ENCODE assay signal across 39 cellular contexts in genomic region chr10:15228426-15228825, GRCh38.
"Had no signal": no experiment of that assay in that cellular context is flagged by ENCODE, and none has a peak within 500 bp of the region (broad histone marks: within the 10 kb centered on the region; RNA-seq: fewer than 3 reads in every experiment).

No MANE protein-coding gene starts in this region.

- H3K4me3 Mint-ChIP-seq: activated B cell treated with CpG ODN at 0.5 μM for 24 hours; activated CD4-positive, alpha-beta memory T cell treated with anti-CD3 and anti-CD28 coated beads for 36 hours; activated CD4-positive, alpha-beta T cell treated with anti-CD3 and anti-CD28 coated beads, Interleukin-2, amount 10 ng/mL, durations not matched to agents 24 days and 14 days; activated CD8-positive, alpha-beta memory T cell treated with anti-CD3 and anti-CD28 coated beads, Interleukin-2, amount 10 ng/mL, durations not matched to agents 7 days and 5 days; activated CD8-positive, alpha-beta T cell treated with anti-CD3 and anti-CD28 coated beads for 36 hours; activated naive CD4-positive, alpha-beta T cell treated with anti-CD3 and anti-CD28 coated beads for 36 hours; activated naive CD8-positive, alpha-beta T cell treated with anti-CD3 and anti-CD28 coated beads for 36 hours; activated T-cell treated with anti-CD3 and anti-CD28 coated beads, Interleukin-2, amount 50 U/mL, for 4 hours; activated T-cell treated with anti-CD3 and anti-CD28 coated beads, Interleukin-2, amount 50 U/mL, for 72 hours; activated T-helper 1 cell treated with anti-CD3 and anti-CD28 coated beads, Interleukin-12 subunit alpha, Interleukin-12 subunit beta, Interleukin-2, Interleukin-4 antibody, amounts not matched to agents 30 ng/mL and 10 ng/mL and 1 ng/mL, durations not matched to agents 14 hours and 24 hours and 36 hours; activated T-helper 17 cell treated with anti-CD3 and anti-CD28 coated beads, Interleukin-2, amount 50 U/mL, for 72 hours; central memory CD8-positive, alpha-beta T cell; T-helper 1 cell treated with Interleukin-12 subunit alpha and Interleukin-12 subunit beta and Interleukin-4 antibody, amounts not matched to agents 30 μg/mL and 1 μg/mL, for 36 hours; T-helper 2 cell treated with Interferon-gamma antibody and Interleukin-4, amounts not matched to agents 5 μg/mL and 100 μg/mL, for 36 hours had no signal

- H3K27ac ChIP-seq: adrenal gland, body of pancreas, brain microvascular endothelial cell, breast epithelium, cardiac muscle cell, VCaP had no signal

- H3K4me1 Mint-ChIP-seq: activated B cell treated with CpG ODN at 0.5 μM for 24 hours; activated CD4-positive, alpha-beta T cell treated with anti-CD3 and anti-CD28 coated beads, Interleukin-2, amount 10 ng/mL, durations not matched to agents 24 days and 14 days; activated CD8-positive, alpha-beta memory T cell treated with anti-CD3 and anti-CD28 coated beads, Interleukin-2, amount 10 ng/mL, durations not matched to agents 7 days and 5 days; activated naive CD8-positive, alpha-beta T cell treated with anti-CD3 and anti-CD28 coated beads for 36 hours; central memory CD8-positive, alpha-beta T cell had no signal

- DNase-seq: activated B cell treated with CpG ODN at 0.5 μM for 24 hours; activated CD4-positive, alpha-beta memory T cell treated with anti-CD3 and anti-CD28 coated beads for 36 hours; activated CD4-positive, alpha-beta T cell treated with anti-CD3 and anti-CD28 coated beads for 4 hours; activated CD4-positive, alpha-beta T cell treated with anti-CD3 and anti-CD28 coated beads, Interleukin-2, amount 10 ng/mL, durations not matched to agents 24 days and 14 days; activated CD4-positive, alpha-beta T cell treated with anti-CD3 and anti-CD28 coated beads, Interleukin-2, amount 50 U/mL, for 1 hour; activated CD4-positive, alpha-beta T cell treated with anti-CD3 and anti-CD28 coated beads, Interleukin-2, amount 50 U/mL, for 4 hours; activated CD4-positive, CD25-positive, alpha-beta regulatory T cell treated with anti-CD3 and anti-CD28 coated beads, Interleukin-2, amount 50 U/mL, for 72 hours; activated CD8-positive, alpha-beta memory T cell treated with anti-CD3 and anti-CD28 coated beads, Interleukin-2, amount 10 ng/mL, durations not matched to agents 7 days and 5 days; activated CD8-positive, alpha-beta T cell treated with anti-CD3 and anti-CD28 coated beads for 36 hours; activated gamma-delta T cell treated with Interleukin-2 at 50 U/mL for 16 hours; activated naive CD4-positive, alpha-beta T cell; activated naive CD4-positive, alpha-beta T cell treated with anti-CD3 and anti-CD28 coated beads for 36 hours; activated naive CD4-positive, alpha-beta T cell treated with anti-CD3 and anti-CD28 coated beads, Interleukin-2, amount 50 U/mL, for 16 hours; activated naive CD8-positive, alpha-beta T cell treated with anti-CD3 and anti-CD28 coated beads for 36 hours; activated T-cell treated with anti-CD3 and anti-CD28 coated beads for 4 hours; activated T-cell treated with anti-CD3 and anti-CD28 coated beads, Interleukin-2, amount 50 U/mL, for 1 hour; activated T-cell treated with anti-CD3 and anti-CD28 coated beads, Interleukin-2, amount 50 U/mL, for 4 hours; activated T-cell treated with anti-CD3 and anti-CD28 coated beads, Interleukin-2, amount 50 U/mL, for 72 hours; amniotic stem cell; aorta; brain microvascular endothelial cell; caudate nucleus; cerebellar nuclear complex; T-helper 1 cell; T-helper 2 cell; T-helper 9 cell had no signal

- H3K4me3 ChIP-seq: adrenal gland, body of pancreas, breast epithelium, cardiac muscle cell had no signal

- H3K9me3 ChIP-seq: adrenal gland, body of pancreas, breast epithelium had no signal

- H3K27ac Mint-ChIP-seq: activated B cell treated with CpG ODN at 0.5 μM for 24 hours; activated CD4-positive, alpha-beta memory T cell treated with anti-CD3 and anti-CD28 coated beads for 36 hours; activated CD4-positive, alpha-beta T cell treated with anti-CD3 and anti-CD28 coated beads, Interleukin-2, amount 10 ng/mL, durations not matched to agents 24 days and 14 days; activated CD8-positive, alpha-beta memory T cell treated with anti-CD3 and anti-CD28 coated beads, Interleukin-2, amount 10 ng/mL, durations not matched to agents 7 days and 5 days; activated CD8-positive, alpha-beta T cell treated with anti-CD3 and anti-CD28 coated beads for 36 hours; activated naive CD4-positive, alpha-beta T cell treated with anti-CD3 and anti-CD28 coated beads for 36 hours; activated naive CD4-positive, alpha-beta T cell treated with anti-CD3 and anti-CD28 coated beads, Interleukin-2, amount 50 U/mL, for 72 hours; activated naive CD8-positive, alpha-beta T cell treated with anti-CD3 and anti-CD28 coated beads for 36 hours; activated T-cell treated with anti-CD3 and anti-CD28 coated beads, Interleukin-2, amount 50 U/mL, for 72 hours; activated T-helper 1 cell treated with anti-CD3 and anti-CD28 coated beads, Interleukin-12 subunit alpha, Interleukin-12 subunit beta, Interleukin-2, Interleukin-4 antibody, amounts not matched to agents 30 ng/mL and 10 ng/mL and 1 ng/mL, durations not matched to agents 14 hours and 24 hours and 36 hours; activated T-helper 17 cell treated with anti-CD3 and anti-CD28 coated beads, Interleukin-2, amount 50 U/mL, for 72 hours; T-helper 1 cell treated with Interleukin-12 subunit alpha and Interleukin-12 subunit beta and Interleukin-4 antibody, amounts not matched to agents 30 μg/mL and 1 μg/mL, for 36 hours; T-helper 2 cell treated with Interferon-gamma antibody and Interleukin-4, amounts not matched to agents 5 μg/mL and 100 μg/mL, for 36 hours had no signal

- H3K36me3 ChIP-seq: adrenal gland, brain microvascular endothelial cell, breast epithelium, cardiac muscle cell had no signal

- H3K27me3 Mint-ChIP-seq: activated CD4-positive, alpha-beta memory T cell treated with anti-CD3 and anti-CD28 coated beads for 36 hours; activated CD4-positive, alpha-beta T cell treated with anti-CD3 and anti-CD28 coated beads, Interleukin-2, amount 10 ng/mL, durations not matched to agents 24 days and 14 days; activated CD8-positive, alpha-beta memory T cell treated with anti-CD3 and anti-CD28 coated beads, Interleukin-2, amount 10 ng/mL, durations not matched to agents 7 days and 5 days; activated CD8-positive, alpha-beta T cell treated with anti-CD3 and anti-CD28 coated beads for 36 hours; activated naive CD8-positive, alpha-beta T cell treated with anti-CD3 and anti-CD28 coated beads for 36 hours; activated T-helper 17 cell treated with anti-CD3 and anti-CD28 coated beads, Interleukin-2, amount 50 U/mL, for 72 hours; central memory CD8-positive, alpha-beta T cell had no signal

- FAIRE-seq: astrocyte, TTC549 had no signal

- ATAC-seq: activated CD8-positive, alpha-beta memory T cell treated with anti-CD3 and anti-CD28 coated beads, Interleukin-2, amount 10 ng/mL, durations not matched to agents 7 days and 5 days; activated CD8-positive, alpha-beta T cell treated with anti-CD3 and anti-CD28 coated beads for 36 hours; activated naive CD4-positive, alpha-beta T cell treated with anti-CD3 and anti-CD28 coated beads, Interleukin-2, amount 50 U/mL, for 72 hours; activated T-cell treated with anti-CD3 and anti-CD28 coated beads, Interleukin-2, amount 50 U/mL, for 4 hours; activated T-cell treated with anti-CD3 and anti-CD28 coated beads, Interleukin-2, amount 50 U/mL, for 72 hours; activated T-helper 17 cell treated with anti-CD3 and anti-CD28 coated beads, Interleukin-2, amount 50 U/mL, for 72 hours had no signal

- H3K4me1 ChIP-seq: adrenal gland, breast epithelium had no signal

- H3K27me3 ChIP-seq: adrenal gland, body of pancreas, brain microvascular endothelial cell, breast epithelium, cardiac muscle cell had no signal
